ENCODE assay signal across 11 cellular contexts in the genomic region with DNA sequence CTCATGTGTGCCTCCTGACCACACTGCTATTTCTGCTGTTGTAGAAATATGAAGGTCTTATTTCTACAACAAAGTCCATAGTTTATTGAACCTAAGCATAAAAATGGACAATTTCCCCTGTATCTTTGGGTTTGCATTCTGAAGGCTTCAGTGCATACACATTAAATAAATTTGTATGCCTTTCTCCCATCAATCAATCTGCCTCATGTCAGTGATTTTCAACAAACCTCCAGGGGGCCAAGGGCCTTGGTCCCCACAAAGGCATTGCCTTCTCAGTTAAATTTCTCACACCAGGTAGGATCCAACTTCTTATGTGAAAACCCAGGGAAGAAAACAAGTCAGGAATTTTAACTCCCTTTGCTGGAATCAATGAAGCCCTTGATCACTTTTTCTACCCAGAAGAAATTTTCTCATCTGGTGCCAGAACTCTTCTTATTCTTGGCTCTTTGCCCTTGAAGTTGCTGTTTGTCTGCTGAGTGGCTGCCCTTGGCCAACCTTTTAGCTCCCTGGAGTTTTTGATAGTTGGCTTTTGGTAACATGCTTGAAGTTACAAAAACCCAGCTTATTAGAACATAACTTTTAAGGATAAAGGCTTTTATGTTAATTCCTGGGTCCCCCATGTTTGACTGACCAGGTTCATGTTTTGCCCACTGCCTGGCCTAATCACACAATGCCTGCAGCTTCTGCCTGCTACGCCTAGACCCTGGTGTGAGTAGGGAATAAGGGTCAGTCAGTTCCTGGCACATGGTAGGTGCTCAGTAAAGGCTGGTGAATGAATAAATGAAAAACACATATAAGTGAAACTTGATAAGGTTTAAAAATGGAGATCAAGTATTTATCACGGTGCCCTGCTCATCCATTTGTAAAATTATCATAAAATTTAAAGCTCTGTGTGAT. TPM values are rescaled to one million over a fixed set of nuclear protein-coding genes. Genes with fewer than 3 reads are reported as not detected.
DNase-seq lines count a peak whose midpoint lies in the region; ATAC-seq and TF ChIP-seq lines count a peak whose summit lies in the region.
"Had no signal": no experiment of that assay in that cellular context is flagged by ENCODE, and none has a peak within 500 bp of the region (broad histone marks: within the 10 kb centered on the region; RNA-seq: fewer than 3 reads in every experiment).

No MANE protein-coding gene starts in this region.

- ATAC-seq in activated naive CD4-positive, alpha-beta T cell treated with anti-CD3 and anti-CD28 coated beads, Interleukin-2, amount 50 U/mL, for 72 hours: no peak

- H3K36me3 Mint-ChIP-seq in activated T-cell treated with anti-CD3 and anti-CD28 coated beads, Interleukin-2, amount 50 U/mL, for 24 hours (ENCODE audit: low read depth): peaks cover 23% of the 10 kb centered on the region
- no peaks in the 10 kb centered on the region for H3K36me3 Mint-ChIP-seq in type B pancreatic cell
- peaks cover 0 to under 1% of the 10 kb centered on the region in 2 donors for H3K36me3 Mint-ChIP-seq in activated naive CD4-positive, alpha-beta T cell treated with anti-CD3 and anti-CD28 coated beads, Interleukin-2, amount 50 U/mL, for 72 hours

- no peak for TF ChIP-seq CTCF in astrocyte of the spinal cord (IDR thresholded peaks at IDR 0.05; ENCODE audit: low read depth, low read length)
- no peak for TF ChIP-seq CTCF in type B pancreatic cell (conservative IDR thresholded peaks at IDR 0.05)

- in situ Hi-C loops in astrocyte of the spinal cord (cut with HindIII; ENCODE audit: low sequenced_read_pairs): no loop called here

- H3K4me1 Mint-ChIP-seq in activated T-cell treated with anti-CD3 and anti-CD28 coated beads, Interleukin-2, amount 50 U/mL, for 24 hours (ENCODE audit: low read depth): peaks cover 16% of the 10 kb centered on the region
- peaks cover 24% of the 10 kb centered on the region for H3K4me1 Mint-ChIP-seq in type B pancreatic cell (ENCODE audit: unreplicated experiment)

- DNase-seq in activated T-cell treated with anti-CD3 and anti-CD28 coated beads, Interleukin-2, amount 50 U/mL, for 24 hours: no peak
- no peak for DNase-seq in activated T-cell treated with anti-CD3 and anti-CD28 coated beads, Interleukin-2, amount 50 U/mL, for 48 hours
- DNase-seq in astrocyte of the spinal cord (ENCODE audit: low read depth, low spot score): peak; percentile 76
- DNase-seq in kidney tubule cell (ENCODE audit: low spot score): peak; percentile 26
- no peak for DNase-seq in type B pancreatic cell (ENCODE audit: extremely low spot score, unreplicated experiment)
- DNase-seq in activated naive CD4-positive, alpha-beta T cell treated with anti-CD3 and anti-CD28 coated beads, Interleukin-2, amount 50 U/mL, for 72 hours (ENCODE audit: low spot score in 2 of 2): no peak
- no peak for DNase-seq in activated gamma-delta T cell treated with Interleukin-2 at 50 U/mL for 16 hours
- DNase-seq in HuH-7.5 (ENCODE audit: low spot score): no peak
- DNase-seq: cortex of kidney, Kasumi-1, T-helper 2 cell had no signal

- no peaks in the 10 kb centered on the region for H3K9me3 Mint-ChIP-seq in activated T-cell treated with anti-CD3 and anti-CD28 coated beads, Interleukin-2, amount 50 U/mL, for 24 hours
- H3K9me3 Mint-ChIP-seq in type B pancreatic cell: peaks cover 5% of the 10 kb centered on the region
- H3K9me3 Mint-ChIP-seq in activated naive CD4-positive, alpha-beta T cell treated with anti-CD3 and anti-CD28 coated beads, Interleukin-2, amount 50 U/mL, for 72 hours: no peaks in the 10 kb centered on the region

- no peak overlapping the region for H3K4me3 ChIP-seq in astrocyte of the spinal cord (ENCODE audit: low read depth, low read length)

- no peak overlapping the region for H3K4me3 Mint-ChIP-seq in activated T-cell treated with anti-CD3 and anti-CD28 coated beads, Interleukin-2, amount 50 U/mL, for 24 hours
- H3K4me3 Mint-ChIP-seq in type B pancreatic cell: no peak overlapping the region

- H3K27me3 Mint-ChIP-seq in activated T-cell treated with anti-CD3 and anti-CD28 coated beads, Interleukin-2, amount 50 U/mL, for 24 hours: no peaks in the 10 kb centered on the region
- no peaks in the 10 kb centered on the region for H3K27me3 Mint-ChIP-seq in type B pancreatic cell

- peak overlapping the region; percentile 66 for H3K27ac Mint-ChIP-seq in activated T-cell treated with anti-CD3 and anti-CD28 coated beads, Interleukin-2, amount 50 U/mL, for 24 hours
- H3K27ac Mint-ChIP-seq in type B pancreatic cell: peak overlapping the region; percentile 11
- H3K27ac Mint-ChIP-seq in activated naive CD4-positive, alpha-beta T cell treated with anti-CD3 and anti-CD28 coated beads, Interleukin-2, amount 50 U/mL, for 72 hours: peak overlapping the region in 1 of 2 donors; percentile 63

RNA-seq across cellular contexts. Expression of a gene that starts 37.0 kb away (rescaled TPM):
- 4.1 and 6.2 TPM in 2 replicates for total RNA-seq in type B pancreatic cell (ENCODE audit: low replicate concordance)
- 10 to 100 TPM; 11.2 to 14.9 TPM for total RNA-seq in activated naive CD4-positive, alpha-beta T cell treated with anti-CD3 and anti-CD28 coated beads, Interleukin-2, amount 50 U/mL, for 72 hours

Comparison
In these comparisons a context has a peak if more than half of its experiments do, and no peak if none do; other contexts are left out.
1. DNase-seq: peak in astrocyte of the spinal cord (single experiment) and kidney tubule cell (single experiment); none in activated T-cell treated with anti-CD3 and anti-CD28 coated beads, Interleukin-2, amount 50 U/mL, for 24 hours (single experiment), activated T-cell treated with anti-CD3 and anti-CD28 coated beads, Interleukin-2, amount 50 U/mL, for 48 hours (0 of 2), type B pancreatic cell (single experiment), activated naive CD4-positive, alpha-beta T cell treated with anti-CD3 and anti-CD28 coated beads, Interleukin-2, amount 50 U/mL, for 72 hours (0 of 2), activated gamma-delta T cell treated with Interleukin-2 at 50 U/mL for 16 hours (single experiment) and HuH-7.5 (single experiment).